1 cellular context compared by ENCODE assay signal in the genomic region with DNA sequence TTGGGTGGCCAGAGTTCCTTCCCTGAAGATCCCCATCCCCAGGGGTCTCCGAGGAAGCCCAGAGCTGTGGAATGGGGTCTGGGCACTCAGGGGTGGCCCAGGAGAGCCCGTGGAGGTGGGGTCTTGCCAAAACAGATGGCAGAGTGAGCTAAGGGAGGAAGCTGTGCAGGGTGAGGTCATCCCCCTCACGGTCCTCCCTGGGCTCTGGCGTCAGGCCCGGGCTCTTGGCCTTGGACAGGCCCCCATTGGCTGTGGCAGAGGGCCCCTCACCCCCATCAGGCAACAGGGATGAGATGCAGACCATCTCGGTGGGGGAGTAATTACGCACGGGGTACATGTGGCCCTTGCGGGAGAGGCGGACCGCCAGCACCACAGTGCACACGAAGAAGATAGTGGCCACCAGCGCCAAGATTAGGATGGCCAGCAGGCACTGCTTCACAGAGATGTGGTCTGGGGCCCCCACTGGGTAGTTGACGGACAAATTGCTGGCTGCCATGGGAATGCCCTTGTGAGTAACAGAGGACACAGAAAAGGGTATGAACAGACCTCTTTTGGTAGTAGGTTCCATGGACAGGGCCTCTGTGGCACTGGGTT.
TF ChIP-seq lines count a peak whose summit lies in the region.

No MANE protein-coding gene starts in this region.

TF ChIP-seq in IMR-90, 13 proteins besides CTCF, POLR2A, EP300 and RAD21:
- TF ChIP-seq BHLHE40 (IDR thresholded peaks at IDR 0.05; ENCODE audit: low read depth, low read length), result no peak
- TF ChIP-seq, protein P1, sequence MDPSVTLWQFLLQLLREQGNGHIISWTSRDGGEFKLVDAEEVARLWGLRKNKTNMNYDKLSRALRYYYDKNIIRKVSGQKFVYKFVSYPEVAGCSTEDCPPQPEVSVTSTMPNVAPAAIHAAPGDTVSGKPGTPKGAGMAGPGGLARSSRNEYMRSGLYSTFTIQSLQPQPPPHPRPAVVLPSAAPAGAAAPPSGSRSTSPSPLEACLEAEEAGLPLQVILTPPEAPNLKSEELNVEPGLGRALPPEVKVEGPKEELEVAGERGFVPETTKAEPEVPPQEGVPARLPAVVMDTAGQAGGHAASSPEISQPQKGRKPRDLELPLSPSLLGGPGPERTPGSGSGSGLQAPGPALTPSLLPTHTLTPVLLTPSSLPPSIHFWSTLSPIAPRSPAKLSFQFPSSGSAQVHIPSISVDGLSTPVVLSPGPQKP (IDR thresholded peaks at IDR 0.05; ENCODE audit: borderline replicate concordance, low read depth, low read length), result no peak
- no peak for TF ChIP-seq USF2 (IDR thresholded peaks at IDR 0.05; ENCODE audit: low read depth, low read length)
- no peak for TF ChIP-seq NFE2L2 (IDR thresholded peaks at IDR 0.05; ENCODE audit: low read depth, low read length)
- no peak for TF ChIP-seq FOS (IDR thresholded peaks at IDR 0.05; ENCODE audit: low read depth, low read length)
- no peak for TF ChIP-seq MAZ (IDR thresholded peaks at IDR 0.05; ENCODE audit: borderline replicate concordance, low read depth, low read length)
- no peak for TF ChIP-seq CEBPB (IDR thresholded peaks at IDR 0.05; ENCODE audit: low read depth, low read length)
- no peak for TF ChIP-seq MAFK (IDR thresholded peaks at IDR 0.05; ENCODE audit: low read depth, low read length)
- TF ChIP-seq SMC3 (IDR thresholded peaks at IDR 0.05; ENCODE audit: low read depth, low read length), result no peak
- TF ChIP-seq RCOR1 (IDR thresholded peaks at IDR 0.05; ENCODE audit: insufficient replicate concordance, low read length), result no peak
- no peak for TF ChIP-seq CHD1 (IDR thresholded peaks at IDR 0.05; ENCODE audit: low read depth, low read length)
- no peak for TF ChIP-seq MXI1 (IDR thresholded peaks at IDR 0.05; ENCODE audit: borderline replicate concordance, low read depth, low read length)
- no peak for TF ChIP-seq RFX5 (IDR thresholded peaks at IDR 0.05; ENCODE audit: low read depth, low read length)
TF ChIP-seq in IMR-90: peak in this region for 0.
